Comparison of ENCODE assay signal across 8 cellular contexts in the genomic region with DNA sequence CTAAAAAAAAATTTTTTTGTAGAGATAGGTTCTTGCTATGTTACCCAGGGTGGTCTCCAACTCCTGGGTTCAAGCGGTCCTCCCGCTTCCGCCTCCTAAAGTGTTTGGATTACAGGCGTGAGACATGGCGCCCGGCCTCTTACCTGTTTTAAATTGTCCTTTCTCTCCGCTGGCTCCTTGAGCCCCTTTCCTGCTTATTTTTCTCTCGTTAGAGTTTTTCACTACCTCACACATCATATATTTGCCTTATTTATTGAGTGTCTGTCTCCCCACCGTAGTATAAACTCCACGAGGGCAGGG. TPM values are rescaled to one million over a fixed set of nuclear protein-coding genes. Genes with fewer than 3 reads are reported as not detected.
DNase-seq lines count a peak whose midpoint lies in the region; ATAC-seq, FAIRE-seq and TF ChIP-seq lines count a peak whose summit lies in the region.

No MANE protein-coding gene starts in this region.

- peak overlapping the region; percentile 93 for H3K4me3 Mint-ChIP-seq in activated naive CD8-positive, alpha-beta T cell treated with anti-CD3 and anti-CD28 coated beads, Interleukin-2, amount 10 ng/mL, durations not matched to agents 7 days and 5 days

- TF ChIP-seq CTCF in SK-N-SH (IDR thresholded peaks at IDR 0.05) (no peak), kidney (IDR thresholded peaks at IDR 0.05; ENCODE audit: borderline replicate concordance, extremely low read depth, insufficient read depth) (no peak), stomach (IDR thresholded peaks at IDR 0.05) (no peak), D721Med (IDR thresholded peaks at IDR 0.05; ENCODE audit: insufficient read depth, missing control alignments) (no peak)

- FAIRE-seq in kidney (lab: Jason Lieb, UNC) (no peak), D721Med (lab: Jason Lieb, UNC) (no peak)

- peaks cover 8% of the 10 kb centered on the region for H3F3A ChIP-seq in SK-N-SH (replicated peaks; ENCODE audit: insufficient read depth)

- H3K27me3 ChIP-seq in SK-N-SH (ENCODE audit: insufficient read depth) (no peaks in the 10 kb centered on the region), stomach (no peaks in the 10 kb centered on the region)

- TF ChIP-seq RAD21 in SK-N-SH (IDR thresholded peaks at IDR 0.05; ENCODE audit: low read length) = no peak

- peak overlapping the region; percentile 72 for H3K27ac Mint-ChIP-seq in activated naive CD8-positive, alpha-beta T cell treated with anti-CD3 and anti-CD28 coated beads, Interleukin-2, amount 10 ng/mL, durations not matched to agents 7 days and 5 days

- H3K9me2 ChIP-seq in SK-N-SH = no peaks in the 10 kb centered on the region

- peak overlapping the region; percentile 52 to 68 for H3K4me3 ChIP-seq in SK-N-SH (ENCODE audit: low read depth in 2 of 2, low read length in 1 of 2)
- H3K4me3 ChIP-seq in kidney (ENCODE audit: low read length in 2 of 2) = peak overlapping the region; percentile 48 to 59
- H3K4me3 ChIP-seq in stomach = peak overlapping the region; percentile 38 to 58 (median 45)

- no peaks in the 10 kb centered on the region for H3K36me3 ChIP-seq in SK-N-SH (replicated peaks in 1 of 2; ENCODE audit: control insufficient read depth in 1 of 2, insufficient read depth in 2 of 2, low read length in 1 of 2)
- no peaks in the 10 kb centered on the region for H3K36me3 ChIP-seq in kidney (ENCODE audit: control insufficient read depth in 1 of 2, insufficient read depth in 2 of 2, low read length in 2 of 2)
- H3K36me3 ChIP-seq in stomach = no peaks in the 10 kb centered on the region

- ATAC-seq in SK-N-SH treated with all-trans-retinoic acid at 6 μM for 48 hours (no peak), HG02938 (IDR thresholded peaks at IDR 0.05; ENCODE audit: unreplicated experiment) (no peak), GM21367 (IDR thresholded peaks at IDR 0.05; ENCODE audit: unreplicated experiment) (no peak)
- no peak for ATAC-seq in activated naive CD8-positive, alpha-beta T cell treated with anti-CD3 and anti-CD28 coated beads, Interleukin-2, amount 10 ng/mL, durations not matched to agents 7 days and 5 days (ENCODE audit: low read depth)

- CTCF ChIA-PET in SK-N-SH (lab: Yijun Ruan, JAX) = interaction anchor here (1.1 to 2.7 kb wide), 11 partner anchors 9 to 449 kb away, joined by 3 to 23 read pairs (median 6); partner anchors contain the start of gene PPL

- WGBS in SK-N-SH (ENCODE audit: low lambda C conversion rate) = 11% methylated on average over 10 of the region's 10 CpGs
- WGBS in stomach, 5 donors = 4 to 17% (median 13%) methylated on average over 10 of the region's 10 CpGs

- H3K27me3 Mint-ChIP-seq in activated naive CD8-positive, alpha-beta T cell treated with anti-CD3 and anti-CD28 coated beads, Interleukin-2, amount 10 ng/mL, durations not matched to agents 7 days and 5 days = peaks cover 30% of the 10 kb centered on the region

- no peaks in the 10 kb centered on the region for H3K9me3 Mint-ChIP-seq in activated naive CD8-positive, alpha-beta T cell treated with anti-CD3 and anti-CD28 coated beads, Interleukin-2, amount 10 ng/mL, durations not matched to agents 7 days and 5 days

- no peaks in the 10 kb centered on the region for H3K36me3 Mint-ChIP-seq in activated naive CD8-positive, alpha-beta T cell treated with anti-CD3 and anti-CD28 coated beads, Interleukin-2, amount 10 ng/mL, durations not matched to agents 7 days and 5 days

- DNase-seq in SK-N-SH = no peak
- DNase-seq in activated naive CD8-positive, alpha-beta T cell treated with anti-CD3 and anti-CD28 coated beads, Interleukin-2, amount 10 ng/mL, durations not matched to agents 7 days and 5 days = no peak
- no peak for DNase-seq in kidney
- peak; percentile 36 for DNase-seq in stomach
- no peak for DNase-seq in D721Med (ENCODE audit: insufficient read length, low spot score)

- peak overlapping the region; percentile 86 for H3K4me2 ChIP-seq in SK-N-SH

- peaks cover 0 to 8% of the 10 kb centered on the region in 2 experiments; a peak in 1 of 4 replicates for H3K4me1 ChIP-seq in SK-N-SH (ENCODE audit: control insufficient read depth in 1 of 2, insufficient read depth in 2 of 2, low read depth in 1 of 2, low read length in 1 of 2)
- peaks cover 8 to 11% of the 10 kb centered on the region in 2 donors for H3K4me1 ChIP-seq in kidney (ENCODE audit: control insufficient read depth in 1 of 2, insufficient read depth in 1 of 2, low read depth in 1 of 2, low read length in 2 of 2)
- peaks cover 6 to 34% (median 33%) of the 10 kb centered on the region in 4 donors for H3K4me1 ChIP-seq in stomach

- H4K20me1 ChIP-seq in SK-N-SH (ENCODE audit: insufficient read depth) = no peaks in the 10 kb centered on the region

- POLR2A ChIA-PET in SK-N-SH (lab: Yijun Ruan, JAX) = no interaction called here
- POLR2A ChIA-PET in activated naive CD8-positive, alpha-beta T cell treated with anti-CD3 and anti-CD28 coated beads, Interleukin-2, amount 10 ng/mL, durations not matched to agents 7 days and 5 days (lab: Charles Lee) = interaction anchor here (1.1 kb wide), 1 partner anchor 341 kb away, joined by 3 read pairs; no protein-coding TSS in a partner anchor

- peaks cover 15% of the 10 kb centered on the region for H3K4me1 Mint-ChIP-seq in activated naive CD8-positive, alpha-beta T cell treated with anti-CD3 and anti-CD28 coated beads, Interleukin-2, amount 10 ng/mL, durations not matched to agents 7 days and 5 days

- intact Hi-C loops in kidney (cut with DNase I) (no loop called here), stomach (cut with DNase I; ENCODE audit: low total_unique reads) (no loop called here)

- H3K79me2 ChIP-seq in SK-N-SH (ENCODE audit: insufficient read depth) = no peaks in the 10 kb centered on the region

- H3K9me3 ChIP-seq in SK-N-SH = no peaks in the 10 kb centered on the region
- no peaks in the 10 kb centered on the region for H3K9me3 ChIP-seq in kidney (ENCODE audit: control insufficient read depth in 1 of 2, low read length in 2 of 2)
- no peaks in the 10 kb centered on the region for H3K9me3 ChIP-seq in stomach

- TF ChIP-seq EP300 in SK-N-SH (IDR thresholded peaks at IDR 0.05; ENCODE audit: borderline replicate concordance in 1 of 2, low read depth in 1 of 2, low read length in 1 of 2) (no peak), stomach (IDR thresholded peaks at IDR 0.05) (no peak)

- H3K27ac ChIP-seq in SK-N-SH (ENCODE audit: low read depth in 2 of 2, low read length in 1 of 2) (no peak overlapping the region), kidney (ENCODE audit: low read depth in 2 of 2, low read length in 2 of 2) (peak overlapping the region; percentile 18 to 34), stomach (peak overlapping the region; percentile 75 to 85 (median 77))

- H3K9ac ChIP-seq in SK-N-SH (peak overlapping the region; percentile 15; the same call in 1 of the 2 replicates), kidney (ENCODE audit: low read length in 2 of 2) (no peak overlapping the region)

- TF ChIP-seq POLR2A in stomach (IDR thresholded peaks at IDR 0.05) = peak in 1 of 4 donors; percentile 42

- peak overlapping the region; percentile 91 for H2AFZ ChIP-seq in SK-N-SH (ENCODE audit: low read depth)

TF ChIP-seq in SK-N-SH, 30 proteins besides CTCF, POLR2A, EP300 and RAD21 (continues in another document):
- TF ChIP-seq EZH2phosphoT487 (IDR thresholded peaks at IDR 0.05; ENCODE audit: borderline replicate concordance, low read depth) (no peak), RXRA (IDR thresholded peaks at IDR 0.05; ENCODE audit: borderline replicate concordance, low read depth) (no peak), CHD2 (IDR thresholded peaks at IDR 0.05; ENCODE audit: low read length, partially characterized antibody) (no peak)
- TF ChIP-seq, protein P1, sequence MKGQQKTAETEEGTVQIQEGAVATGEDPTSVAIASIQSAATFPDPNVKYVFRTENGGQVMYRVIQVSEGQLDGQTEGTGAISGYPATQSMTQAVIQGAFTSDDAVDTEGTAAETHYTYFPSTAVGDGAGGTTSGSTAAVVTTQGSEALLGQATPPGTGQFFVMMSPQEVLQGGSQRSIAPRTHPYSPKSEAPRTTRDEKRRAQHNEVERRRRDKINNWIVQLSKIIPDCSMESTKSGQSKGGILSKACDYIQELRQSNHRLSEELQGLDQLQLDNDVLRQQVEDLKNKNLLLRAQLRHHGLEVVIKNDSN (IDR thresholded peaks at IDR 0.05; ENCODE audit: borderline replicate concordance, low read depth) = no peak

TF ChIP-seq in SK-N-SH treated with all-trans-retinoic acid at 6 μM for 48 hours, 23 proteins besides CTCF, POLR2A, EP300 and RAD21:
- no peak for TF ChIP-seq ZFP3 (CRISPR knock-in tag; IDR thresholded peaks at IDR 0.05)
- no peak for TF ChIP-seq ZNF8 (CRISPR knock-in tag; IDR thresholded peaks at IDR 0.05)

RNA-seq across cellular contexts. Expression of gene SEC14L5, which starts 0.8 kb away (rescaled TPM):
- polyA plus RNA-seq in SK-N-SH (2012; rRNA removed) (0.03 and 0.08 TPM in 2 replicates), kidney (ENCODE audit: insufficient read depth, low read depth, low replicate concordance) (0.13 TPM), stomach (under 1 TPM; 0.15 to 0.33 (median 0.19) TPM)
- polyA plus RNA-seq in SK-N-SH (2012; cell fraction: cytosol; rRNA removed) = 0.01 and 0.03 TPM in 2 replicates
- 0.61 and 1.2 TPM in 2 replicates for polyA plus RNA-seq in SK-N-SH (2012; cell fraction: nucleus; rRNA removed)
- under 1 TPM in 1 of 2 experiments, not detected in 1; 0.20 TPM for total RNA-seq in activated naive CD8-positive, alpha-beta T cell treated with anti-CD3 and anti-CD28 coated beads, Interleukin-2, amount 10 ng/mL, durations not matched to agents 7 days and 5 days
- total RNA-seq in kidney (0.16 TPM), stomach (10 to 100 TPM in 1 of 5 donors, under 1 TPM in 2, not detected in 2; 0.43 to 30.3 (median 0.55) TPM)

RNA-seq across cellular contexts. Expression of gene PPL, which starts 20.4 kb away (rescaled TPM):
- polyA plus RNA-seq in SK-N-SH (2012; rRNA removed) (16.8 and 24.6 TPM in 2 replicates), kidney (ENCODE audit: insufficient read depth, low read depth, low replicate concordance) (7.7 TPM), stomach (10 to 100 TPM in 2 of 3 donors, 1 to 10 TPM in 1; 5.8 to 96.8 (median 10.7) TPM)
- polyA plus RNA-seq in SK-N-SH (2012; cell fraction: cytosol; rRNA removed) = 9.9 and 11.5 TPM in 2 replicates
- 42.1 and 47.8 TPM in 2 replicates for polyA plus RNA-seq in SK-N-SH (2012; cell fraction: nucleus; rRNA removed)
- total RNA-seq in activated naive CD8-positive, alpha-beta T cell treated with anti-CD3 and anti-CD28 coated beads, Interleukin-2, amount 10 ng/mL, durations not matched to agents 7 days and 5 days = not detected
- total RNA-seq in kidney (78.4 TPM), stomach (10 to 100 TPM; 11.4 to 98.8 (median 31.6) TPM)

Comparison
In these comparisons a context has a peak if more than half of its experiments do, and no peak if none do; other contexts are left out.
1. H3K27ac ChIP-seq: peak in kidney (2 of 2) and stomach (5 of 5); none in SK-N-SH (0 of 2).
2. RNA of gene PPL, which starts 20.4 kb away (total RNA-seq): 78.4 TPM in kidney (single experiment) and 11.4 to 98.8 TPM in stomach; not detected in activated naive CD8-positive, alpha-beta T cell treated with anti-CD3 and anti-CD28 coated beads, Interleukin-2, amount 10 ng/mL, durations not matched to agents 7 days and 5 days; every median in the first group is over 10 times any median in the second.
3. Peak in every context shown above with its lines, with median percentiles within 50 percentile points of each other: H3K4me3 ChIP-seq.